ENCODE assay signal across 29 cellular contexts in genomic region chr14:67162390-67162789, GRCh38. TPM values are rescaled to one million over a fixed set of nuclear protein-coding genes. Genes with fewer than 3 reads are reported as not detected.
"Had no signal": no experiment of that assay in that cellular context is flagged by ENCODE, and none has a peak within 500 bp of the region (broad histone marks: within the 10 kb centered on the region; RNA-seq: fewer than 3 reads in every experiment).

No MANE protein-coding gene starts in this region.

- FAIRE-seq: islet of Langerhans, kidney, urothelium cell line had no signal

- H3K9me3 ChIP-seq: left lung, lower lobe of right lung, ovary, right atrium auricular region, stomach, suprapubic skin, thoracic aorta, tibial artery, upper lobe of right lung had no signal

- H3K27ac ChIP-seq: left lung, lower lobe of right lung, ovary, right atrium auricular region, skin epidermis, stomach, suprapubic skin, thoracic aorta, tibial artery, upper lobe of right lung had no signal

- H3K4me3 ChIP-seq: left lung, lower lobe of right lung, ovary, right atrium auricular region, skin epidermis, stomach, suprapubic skin, thoracic aorta, tibial artery, upper lobe of right lung had no signal

- H3K36me3 ChIP-seq: left lung, lower lobe of right lung, ovary, right atrium auricular region, stomach, suprapubic skin, thoracic aorta, tibial artery, upper lobe of right lung had no signal

- DNase-seq: hypothalamus; immature natural killer cell; kidney; left colon; left lung; lower lobe of right lung; mammary epithelial cell; mesenchymal stem cell; naive thymus-derived CD4-positive, alpha-beta T cell; ovary; stimulated activated CD4-positive, alpha-beta T cell treated with anti-CD3 and anti-CD28 coated beads, Interleukin-12 subunit alpha, Interleukin-12 subunit beta, amount 100 ng/mL, for 4 hours; stimulated activated CD4-positive, alpha-beta T cell treated with anti-CD3 and anti-CD28 coated beads, Interleukin-15, amount 100 ng/mL, for 24 hours; stimulated activated CD4-positive, alpha-beta T cell treated with anti-CD3 and anti-CD28 coated beads, Interleukin-2, amount 100 ng/mL, for 24 hours; stimulated activated CD4-positive, alpha-beta T cell treated with anti-CD3 and anti-CD28 coated beads, Interleukin-4, amount 100 ng/mL, for 1 hour; stimulated activated naive B cell treated with anti-CD40 and anti-IgM and Interleukin-4, amounts not matched to agents 10 μg/mL and 1 μg/mL and 100 μg/mL, for 72 hours; stimulated activated naive CD8-positive, alpha-beta T cell treated with anti-CD3 and anti-CD28 coated beads, Interleukin-15, Interleukin-2, amounts not matched to agents 100 U/mL and 50 U/mL, for 24 hours; stomach; tibial artery; trophoblast cell; upper lobe of right lung had no signal

- ATAC-seq: left colon; left lung; lower lobe of right lung; naive thymus-derived CD4-positive, alpha-beta T cell; natural killer cell treated with Interleukin-12 subunit alpha and Interleukin-12 subunit beta and Interleukin-15 and Interleukin-18, amount 100 ng/mL, for 72 hours; sciatic nerve; stimulated activated naive B cell treated with anti-CD40 and anti-IgM and Interleukin-4, amounts not matched to agents 10 μg/mL and 1 μg/mL and 100 μg/mL, for 72 hours; stimulated activated naive CD8-positive, alpha-beta T cell treated with anti-CD3 and anti-CD28 coated beads, Interleukin-15, Interleukin-2, amounts not matched to agents 100 U/mL and 50 U/mL, for 24 hours; upper lobe of right lung had no signal

- H3K27me3 ChIP-seq: left lung, ovary, right atrium auricular region, stomach, suprapubic skin, tibial artery, upper lobe of right lung had no signal

- H3K4me1 ChIP-seq: left lung, lower lobe of right lung, right atrium auricular region, stomach, suprapubic skin, tibial artery, upper lobe of right lung had no signal

RNA-seq across cellular contexts. Expression of gene GARIN2, which starts 26.9 kb away (rescaled TPM):
- total RNA-seq: left colon; mammary epithelial cell; myocyte; naive thymus-derived CD4-positive, alpha-beta T cell; natural killer cell treated with Interleukin-12 subunit alpha and Interleukin-12 subunit beta and Interleukin-15 and Interleukin-18, amount 100 ng/mL, for 72 hours; right atrium auricular region; sciatic nerve; stomach had no signal
- polyA plus RNA-seq: immature natural killer cell; mammary epithelial cell; naive thymus-derived CD4-positive, alpha-beta T cell; stomach had no signal
